In genomic region chr9:132671620-132672412, GRCh38 we compare ENCODE assay signal across 8 cellular contexts. TPM values are rescaled to one million over a fixed set of nuclear protein-coding genes. Genes with fewer than 3 reads are reported as not detected.
DNase-seq lines count a peak whose midpoint lies in the region; ATAC-seq and TF ChIP-seq lines count a peak whose summit lies in the region.

No MANE protein-coding gene starts in this region.

- H3K9ac ChIP-seq in Karpas-422 (ENCODE audit: low read length), result peak overlapping the region; percentile 90

- H3K27me3 ChIP-seq in Karpas-422 (ENCODE audit: low read length), result no peaks in the 10 kb centered on the region

- no peak for ATAC-seq in central memory CD8-positive, alpha-beta T cell (replicated peaks; ENCODE audit: extremely low read depth, poor library complexity, severe bottlenecking)
- no peak for ATAC-seq in natural killer cell treated with Interleukin-12 subunit alpha and Interleukin-12 subunit beta and Interleukin-15 and Interleukin-18, amount 100 ng/mL, for 72 hours
- no peak for ATAC-seq in GM18909 (IDR thresholded peaks at IDR 0.05; ENCODE audit: poor library complexity, unreplicated experiment)

- peaks cover 31% of the 10 kb centered on the region for H3K4me1 Mint-ChIP-seq in central memory CD8-positive, alpha-beta T cell
- peaks cover 33 to 41% of the 10 kb centered on the region in 2 donors for H3K4me1 Mint-ChIP-seq in natural killer cell treated with Interleukin-12 subunit alpha and Interleukin-12 subunit beta and Interleukin-15 and Interleukin-18, amount 100 ng/mL, for 72 hours (ENCODE audit: low read depth in 2 of 2)

- H2AFZ ChIP-seq in Karpas-422 (ENCODE audit: low read length), result no peak overlapping the region

- DNase-seq in Karpas-422, result no peak
- no peak for DNase-seq in central memory CD8-positive, alpha-beta T cell (ENCODE audit: low spot score in 2 of 2)
- DNase-seq in natural killer cell treated with Interleukin-12 subunit alpha and Interleukin-12 subunit beta and Interleukin-15 and Interleukin-18, amount 100 ng/mL, for 72 hours (ENCODE audit: low spot score), result no peak
- no peak for DNase-seq in ureter (ENCODE audit: low spot score)
- DNase-seq in COR-L47 (lab: John Stamatoyannopoulos, UW), result no peak
- DNase-seq in NCI-H526 (lab: John Stamatoyannopoulos, UW), result no peak

- peaks cover 27% of the 10 kb centered on the region for H3K4me1 ChIP-seq in Karpas-422 (ENCODE audit: low read length)

- peaks cover 19% of the 10 kb centered on the region for H3K36me3 Mint-ChIP-seq in central memory CD8-positive, alpha-beta T cell (ENCODE audit: insufficient read depth)
- H3K36me3 Mint-ChIP-seq in natural killer cell treated with Interleukin-12 subunit alpha and Interleukin-12 subunit beta and Interleukin-15 and Interleukin-18, amount 100 ng/mL, for 72 hours, result peaks cover 9% of the 10 kb centered on the region

- no peaks in the 10 kb centered on the region for H3K9me2 ChIP-seq in Karpas-422 (replicated peaks; ENCODE audit: insufficient read depth, low read length)

- peaks cover 34% of the 10 kb centered on the region for H4K20me1 ChIP-seq in Karpas-422 (ENCODE audit: insufficient read depth, low read depth, low read length)

- H3K36me3 ChIP-seq in Karpas-422 (ENCODE audit: insufficient read depth, low read length), result peaks cover 13% of the 10 kb centered on the region; the same call in 1 of the 2 replicates

- H3K79me2 ChIP-seq in Karpas-422 (ENCODE audit: low read length), result peaks cover 99% of the 10 kb centered on the region

- peak overlapping the region; percentile 91 for H3K4me3 Mint-ChIP-seq in central memory CD8-positive, alpha-beta T cell
- peak overlapping the region; percentile 82 for H3K4me3 Mint-ChIP-seq in natural killer cell treated with Interleukin-12 subunit alpha and Interleukin-12 subunit beta and Interleukin-15 and Interleukin-18, amount 100 ng/mL, for 72 hours

- H3K9me3 Mint-ChIP-seq in central memory CD8-positive, alpha-beta T cell, result no peaks in the 10 kb centered on the region
- no peaks in the 10 kb centered on the region for H3K9me3 Mint-ChIP-seq in natural killer cell treated with Interleukin-12 subunit alpha and Interleukin-12 subunit beta and Interleukin-15 and Interleukin-18, amount 100 ng/mL, for 72 hours

- H3K4me3 ChIP-seq in Karpas-422 (ENCODE audit: low read length), result peak overlapping the region; percentile 79

- H3K27ac Mint-ChIP-seq in central memory CD8-positive, alpha-beta T cell (ENCODE audit: low read depth), result peak overlapping the region; percentile 97
- peak overlapping the region; percentile 83 to 89 for H3K27ac Mint-ChIP-seq in natural killer cell treated with Interleukin-12 subunit alpha and Interleukin-12 subunit beta and Interleukin-15 and Interleukin-18, amount 100 ng/mL, for 72 hours

- peak overlapping the region; percentile 73 for H3K4me2 ChIP-seq in Karpas-422 (ENCODE audit: low read depth, low read length, poor library complexity, severe bottlenecking)

- H3K9me3 ChIP-seq in Karpas-422 (ENCODE audit: low read length), result no peaks in the 10 kb centered on the region

- H3K27ac ChIP-seq in C4-2B (peak overlapping the region; percentile 61; the same call in 1 of the 2 replicates), Karpas-422 (ENCODE audit: low read length) (no peak overlapping the region; the same call in 1 of the 2 replicates)

- no peak for TF ChIP-seq CTCF in C4-2B (conservative IDR thresholded peaks at IDR 0.05)

- H3K27me3 Mint-ChIP-seq in central memory CD8-positive, alpha-beta T cell, result no peaks in the 10 kb centered on the region
- H3K27me3 Mint-ChIP-seq in natural killer cell treated with Interleukin-12 subunit alpha and Interleukin-12 subunit beta and Interleukin-15 and Interleukin-18, amount 100 ng/mL, for 72 hours, result no peaks in the 10 kb centered on the region

RNA-seq across cellular contexts. Expression of gene GTF3C4, which starts 1.6 kb away (rescaled TPM):
- 8.8 and 11.2 TPM in 2 replicates for total RNA-seq in Karpas-422 (2014; rRNA removed; shearing (Covaris generic); ENCODE audit: low replicate concordance)
- 10 to 100 TPM; 14.4 to 18.8 TPM for total RNA-seq in natural killer cell treated with Interleukin-12 subunit alpha and Interleukin-12 subunit beta and Interleukin-15 and Interleukin-18, amount 100 ng/mL, for 72 hours
- 16.5 TPM for total RNA-seq in ureter

RNA-seq across cellular contexts. Expression of gene DDX31, which starts 2.0 kb away (rescaled TPM):
- total RNA-seq in Karpas-422 (2014; rRNA removed; shearing (Covaris generic); ENCODE audit: low replicate concordance), result 19.5 and 21.8 TPM in 2 replicates
- 10 to 100 TPM; 17.6 to 31.0 TPM for total RNA-seq in natural killer cell treated with Interleukin-12 subunit alpha and Interleukin-12 subunit beta and Interleukin-15 and Interleukin-18, amount 100 ng/mL, for 72 hours
- 25.8 TPM for total RNA-seq in ureter
